In genomic region chr12:2526371-2526770, GRCh38 we compare ENCODE assay signal across 21 cellular contexts.
DNase-seq lines count a peak whose midpoint lies in the region; ATAC-seq and TF ChIP-seq lines count a peak whose summit lies in the region.
"Had no signal": no experiment of that assay in that cellular context is flagged by ENCODE, and none has a peak within 500 bp of the region (broad histone marks: within the 10 kb centered on the region; RNA-seq: fewer than 3 reads in every experiment).

No MANE protein-coding gene starts in this region.

- H3K4me1 ChIP-seq in heart left ventricle = peaks cover 0 to 48% (median 21%) of the 10 kb centered on the region in 12 donors
- H3K4me1 ChIP-seq in ascending aorta = no peaks in the 10 kb centered on the region
- H3K4me1 ChIP-seq: HAP-1 had no signal

- peak overlapping the region in 3 of 12 donors; percentile 14 to 37 (median 30) for H3K27ac ChIP-seq in heart left ventricle
- H3K27ac ChIP-seq in ascending aorta = no peak overlapping the region
- H3K27ac ChIP-seq: KMS-11 had no signal

- H3K9me3 ChIP-seq in heart left ventricle = no peaks in the 10 kb centered on the region
- H3K9me3 ChIP-seq in ascending aorta = no peaks in the 10 kb centered on the region
- H3K9me3 ChIP-seq: HAP-1 had no signal

- H3K36me3 ChIP-seq in heart left ventricle = peaks cover 0 to 42% (median 4%) of the 10 kb centered on the region in 9 donors
- peaks cover 24 to 29% of the 10 kb centered on the region in 2 donors for H3K36me3 ChIP-seq in ascending aorta
- H3K36me3 ChIP-seq: HAP-1 had no signal

- ATAC-seq in Right ventricle myocardium inferior (peak; percentile 35), heart left ventricle (peak in 3 of 4 donors; percentile 42 to 54 (median 52)), left colon (peak; percentile 88), HG02885 (IDR thresholded peaks at IDR 0.05; ENCODE audit: poor library complexity, unreplicated experiment) (no peak), HG02759 (IDR thresholded peaks at IDR 0.05; ENCODE audit: unreplicated experiment) (no peak)
- ATAC-seq: GM23338 had no signal

- TF ChIP-seq POLR2A in heart left ventricle (IDR thresholded peaks at IDR 0.05) = no peak

- peak in 1 of 12 donors; percentile 8 for TF ChIP-seq CTCF in heart left ventricle (IDR thresholded peaks at IDR 0.05)
- TF ChIP-seq CTCF in ascending aorta (IDR thresholded peaks at IDR 0.05) = no peak

- intact Hi-C loops in Right ventricle myocardium inferior (cut with DNase I) = no loop called here
- intact Hi-C loops in cardiac septum (cut with DNase I) = no loop called here
- intact Hi-C loops in heart left ventricle (cut with DNase I) = no loop called here
- intact Hi-C loops in left colon (cut with DNase I, micrococcal nuclease) = no loop called here
- intact Hi-C loops in ascending aorta (cut with DNase I) = no loop called here

- DNase-seq in Right ventricle myocardium inferior (ENCODE audit: missing footprints) = no peak
- DNase-seq in cardiac septum (ENCODE audit: low spot score) = no peak
- DNase-seq in heart left ventricle = no peak
- DNase-seq in left colon = peak in 1 of 2 donors; percentile 19
- DNase-seq in ascending aorta (ENCODE audit: low spot score in 2 of 2) = no peak
- DNase-seq: AML-193; C1 segment of cervical spinal cord; Calu3; CD8-positive, alpha-beta memory T cell; MV-4-11; NCI-H1694; NCI-H2081; NCI-H2171; NCI-H446; NCI-H526; OCI-M1 had no signal

- 49 to 56% (median 52%) methylated on average over 6 of the region's 6 CpGs for WGBS in heart left ventricle, 4 donors

- H3K4me3 ChIP-seq in heart left ventricle (no peak overlapping the region), ascending aorta (no peak overlapping the region)
- H3K4me3 ChIP-seq: GM23338, HAP-1 had no signal

- H3K27me3 ChIP-seq in heart left ventricle = no peaks in the 10 kb centered on the region
- no peaks in the 10 kb centered on the region for H3K27me3 ChIP-seq in ascending aorta

Comparison
In these comparisons a context has a peak if more than half of its experiments do, and no peak if none do; other contexts are left out.
1. ATAC-seq: peak in Right ventricle myocardium inferior (single experiment), heart left ventricle (3 of 4) and left colon (single experiment); none in HG02885 (single experiment) and HG02759 (single experiment).